16 cellular contexts compared by ENCODE assay signal in genomic region chr6:81818778-81819491, GRCh38.
DNase-seq lines count a peak whose midpoint lies in the region; ATAC-seq, FAIRE-seq and TF ChIP-seq lines count a peak whose summit lies in the region.
"Had no signal": no experiment of that assay in that cellular context is flagged by ENCODE, and none has a peak within 500 bp of the region (broad histone marks: within the 10 kb centered on the region; RNA-seq: fewer than 3 reads in every experiment).

No MANE protein-coding gene starts in this region.

- WGBS in heart right ventricle, 2 donors, result 82 to 89% methylated on average over 5 of the region's 5 CpGs
- WGBS in GM12878 (ENCODE audit: insufficient coverage, insufficient replicate concordance, low lambda C conversion rate, missing lambda C conversion rate), result 2% methylated on average over 5 of the region's 5 CpGs

- no peak overlapping the region for H3K4me2 ChIP-seq in GM12878 (ENCODE audit: control insufficient read depth, insufficient read depth)
- no peak overlapping the region for H3K4me2 ChIP-seq in PC-9

- H4K20me1 ChIP-seq in GM12878 (ENCODE audit: control insufficient read depth, insufficient read depth) (no peaks in the 10 kb centered on the region), PC-9 (ENCODE audit: insufficient read depth) (no peaks in the 10 kb centered on the region)

- DNase-seq in cardiac muscle cell (ENCODE audit: low read depth in 1 of 2, low spot score in 1 of 2), result peak in 1 of 2 donors; percentile 23
- no peak for DNase-seq in heart right ventricle
- DNase-seq in GM12878 (ENCODE audit: low read depth, low spot score), result peak; percentile 25
- DNase-seq in type B pancreatic cell (ENCODE audit: extremely low spot score, unreplicated experiment), result no peak
- DNase-seq in posterior vena cava (ENCODE audit: low spot score), result no peak
- no peak for DNase-seq in PC-9
- DNase-seq: activated T-cell treated with anti-CD3 and anti-CD28 coated beads, Interleukin-2, amount 50 U/mL, for 72 hours; DMS79; NCI-H1930; stimulated activated naive CD8-positive, alpha-beta T cell treated with anti-CD3 and anti-CD28 coated beads, Interleukin-15, Interleukin-2, amounts not matched to agents 100 U/mL and 50 U/mL, for 24 hours had no signal

- H3K4me3 ChIP-seq in cardiac muscle cell (no peak overlapping the region), heart right ventricle (no peak overlapping the region), GM12878 (no peak overlapping the region), PC-9 (no peak overlapping the region)
- H3K4me3 ChIP-seq: breast epithelium, esophagus muscularis mucosa had no signal

- H3K9me3 ChIP-seq in cardiac muscle cell (ENCODE audit: low read depth), result no peaks in the 10 kb centered on the region
- H3K9me3 ChIP-seq in heart right ventricle, result no peaks in the 10 kb centered on the region
- H3K9me3 ChIP-seq in GM12878 (replicated peaks; ENCODE audit: control insufficient read depth, insufficient read depth, low read length), result no peaks in the 10 kb centered on the region
- no peaks in the 10 kb centered on the region for H3K9me3 ChIP-seq in PC-9 (ENCODE audit: insufficient read depth, low read depth)
- H3K9me3 ChIP-seq: breast epithelium, esophagus muscularis mucosa had no signal

- H2AFZ ChIP-seq in GM12878 (ENCODE audit: control insufficient read depth, low read depth, low read length) (no peak overlapping the region), PC-9 (no peak overlapping the region; the same call in 1 of the 2 replicates)

- BruUV-seq in GM12878 (replicated peaks; lab: Mats Ljungman, UMichigan), result no TSS peak
- no TSS peak for BruUV-seq in PC-9 (replicated peaks; lab: Mats Ljungman, UMichigan)

- in situ Hi-C loops in GM12878 (cut with MboI), result no loop called here

- POLR2A ChIA-PET in GM12878 (lab: Charles Lee) (interaction anchor here (1.6 kb wide), 1 partner anchor 27 kb away, joined by 10 read pairs; no protein-coding TSS in a partner anchor), PC-9 (lab: Charles Lee; ENCODE audit: unreplicated experiment) (no interaction called here)

- H3K4me1 ChIP-seq in cardiac muscle cell (ENCODE audit: low read depth), result peaks cover 21% of the 10 kb centered on the region
- peaks cover 0 to 26% (median 0%) of the 10 kb centered on the region in 9 donors for H3K4me1 ChIP-seq in heart right ventricle
- H3K4me1 ChIP-seq in GM12878 (ENCODE audit: control insufficient read depth, insufficient read depth, low read length), result no peaks in the 10 kb centered on the region
- peaks cover 21% of the 10 kb centered on the region for H3K4me1 ChIP-seq in PC-9 (replicated peaks; ENCODE audit: insufficient read depth)
- H3K4me1 ChIP-seq: breast epithelium, esophagus muscularis mucosa had no signal

- RAD21 ChIA-PET in GM12878 (lab: Charles Lee; ENCODE audit: unreplicated experiment), result interaction anchor here (1.0 to 2.5 kb wide), 9 partner anchors 9 to 187 kb away, joined by 3 to 9 read pairs (median 4); no protein-coding TSS in a partner anchor

- peak overlapping the region; percentile 70 for H3K27ac ChIP-seq in cardiac muscle cell
- no peak overlapping the region for H3K27ac ChIP-seq in heart right ventricle
- H3K27ac ChIP-seq in GM12878 (ENCODE audit: control insufficient read depth, insufficient read depth), result no peak overlapping the region
- no peak overlapping the region for H3K27ac ChIP-seq in PC-9
- H3K27ac ChIP-seq: breast epithelium, esophagus muscularis mucosa, RWPE1 had no signal

- H3K79me2 ChIP-seq in GM12878 (ENCODE audit: control insufficient read depth, insufficient read depth, low read length) (no peaks in the 10 kb centered on the region), PC-9 (ENCODE audit: low read depth) (no peaks in the 10 kb centered on the region)

- ATAC-seq in heart right ventricle, result no peak
- ATAC-seq in HG03175 (IDR thresholded peaks at IDR 0.05; ENCODE audit: unreplicated experiment), result peak; percentile 50
- ATAC-seq in GM12878, result peak; percentile 32; the same call in 2 of the 3 replicates
- ATAC-seq in SK-N-SH treated with all-trans-retinoic acid at 6 μM for 48 hours, result no peak
- ATAC-seq: stimulated activated naive CD8-positive, alpha-beta T cell treated with anti-CD3 and anti-CD28 coated beads, Interleukin-15, Interleukin-2, amounts not matched to agents 100 U/mL and 50 U/mL, for 24 hours had no signal

- peak; percentile 27 for FAIRE-seq in GM12878 (lab: Jason Lieb, UNC)
- FAIRE-seq: islet of Langerhans had no signal

- H3K27me3 Mint-ChIP-seq in type B pancreatic cell, result no peaks in the 10 kb centered on the region

- intact Hi-C loops in heart right ventricle (cut with DNase I), result no loop called here
- intact Hi-C loops in GM12878 (cut with micrococcal nuclease; ENCODE audit: unreplicated experiment), result no loop called here
- intact Hi-C loops in posterior vena cava (cut with DNase I), result loop anchor here in 1 of 2 donors (5.0 kb wide), 1 partner anchor 907 kb away; no protein-coding TSS in a partner anchor
- intact Hi-C loops in PC-9 (cut with micrococcal nuclease; ENCODE audit: unreplicated experiment), result no loop called here

- H3K9me2 ChIP-seq in PC-9 (ENCODE audit: insufficient read depth), result no peaks in the 10 kb centered on the region

- SMC1A ChIA-PET in GM12878 (lab: Charles Lee; ENCODE audit: uncharacterized antibody, unreplicated experiment), result interaction anchor here (0.7 to 4.0 kb wide), 17 partner anchors 9 to 187 kb away, joined by 3 to 9 read pairs (median 4); no protein-coding TSS in a partner anchor

- peaks cover 5% of the 10 kb centered on the region for H3K9me3 Mint-ChIP-seq in type B pancreatic cell

- TF ChIP-seq EP300 in GM12878 (IDR thresholded peaks at IDR 0.05; ENCODE audit: borderline replicate concordance in 1 of 2, control insufficient read depth in 1 of 2, low read depth in 2 of 2, low read length in 2 of 2), result no peak

- no peaks in the 10 kb centered on the region for H3F3A ChIP-seq in PC-9 (ENCODE audit: insufficient read depth, low read depth)

- peak overlapping the region; percentile 9 for H3K4me3 Mint-ChIP-seq in type B pancreatic cell
- H3K4me3 Mint-ChIP-seq: activated T-cell treated with anti-CD3 and anti-CD28 coated beads, Interleukin-2, amount 50 U/mL, for 72 hours had no signal

- TF ChIP-seq RAD21 in GM12878 (IDR thresholded peaks at IDR 0.05; ENCODE audit: insufficient read depth, low read depth, low read length), result no peak

- H3K9ac ChIP-seq in GM12878 (ENCODE audit: control insufficient read depth, insufficient read depth, low read length), result no peak overlapping the region

- no peaks in the 10 kb centered on the region for H3K27me3 ChIP-seq in cardiac muscle cell
- no peaks in the 10 kb centered on the region for H3K27me3 ChIP-seq in heart right ventricle
- no peaks in the 10 kb centered on the region for H3K27me3 ChIP-seq in GM12878 (replicated peaks in 1 of 2; ENCODE audit: control insufficient read depth in 2 of 2, insufficient read depth in 2 of 2, low read length in 1 of 2)
- H3K27me3 ChIP-seq in PC-9 (ENCODE audit: insufficient read depth, low read depth), result no peaks in the 10 kb centered on the region
- H3K27me3 ChIP-seq: breast epithelium, esophagus muscularis mucosa had no signal

- H3K36me3 ChIP-seq in cardiac muscle cell, result no peaks in the 10 kb centered on the region
- no peaks in the 10 kb centered on the region for H3K36me3 ChIP-seq in heart right ventricle
- no peaks in the 10 kb centered on the region for H3K36me3 ChIP-seq in GM12878 (ENCODE audit: control insufficient read depth in 2 of 2, insufficient read depth in 2 of 2, low read length in 1 of 2)
- H3K36me3 ChIP-seq in PC-9 (ENCODE audit: low read depth), result no peaks in the 10 kb centered on the region
- H3K36me3 ChIP-seq: breast epithelium, esophagus muscularis mucosa had no signal

- H3K27ac Mint-ChIP-seq in type B pancreatic cell, result peak overlapping the region; percentile 58
- H3K27ac Mint-ChIP-seq: activated T-cell treated with anti-CD3 and anti-CD28 coated beads, Interleukin-2, amount 50 U/mL, for 72 hours had no signal

- no peak for TF ChIP-seq POLR2A in GM12878 (IDR thresholded peaks at IDR 0.05; ENCODE audit: low read depth, low read length)

- TF ChIP-seq CTCF in cardiac muscle cell (IDR thresholded peaks at IDR 0.05; ENCODE audit: low read depth, low read length) (no peak), heart right ventricle (IDR thresholded peaks at IDR 0.05) (no peak), GM12878 (IDR thresholded peaks at IDR 0.05 in 2 of 3, conservative IDR thresholded peaks at IDR 0.05 in 1 of 3; ENCODE audit: control insufficient read depth in 2 of 3, extremely low read depth in 1 of 3, insufficient read depth in 1 of 3, low read depth in 3 of 3, low read length in 3 of 3) (no peak), type B pancreatic cell (conservative IDR thresholded peaks at IDR 0.05) (no peak), PC-9 (conservative IDR thresholded peaks at IDR 0.05) (no peak)

- H3K4me1 Mint-ChIP-seq in type B pancreatic cell (ENCODE audit: unreplicated experiment), result peaks cover 46% of the 10 kb centered on the region

- H3K36me3 Mint-ChIP-seq in type B pancreatic cell, result no peaks in the 10 kb centered on the region

- CTCF ChIA-PET in GM12878 (lab: Yijun Ruan, JAX) (interaction anchor here (0.6 to 2.9 kb wide), 5 partner anchors 12 to 575 kb away, joined by 3 to 9 read pairs (median 3); no protein-coding TSS in a partner anchor), PC-9 (lab: Charles Lee) (no interaction called here)

TF ChIP-seq in SK-N-SH treated with all-trans-retinoic acid at 6 μM for 48 hours, 23 proteins besides CTCF, POLR2A, EP300 and RAD21:
- TF ChIP-seq ZNF8 (CRISPR knock-in tag; IDR thresholded peaks at IDR 0.05), result no peak
- TF ChIP-seq ZC3H10 (CRISPR knock-in tag; IDR thresholded peaks at IDR 0.05), result no peak
- TF ChIP-seq ESRRG (CRISPR knock-in tag; IDR thresholded peaks at IDR 0.05), result no peak
- TF ChIP-seq PPARA (CRISPR knock-in tag; IDR thresholded peaks at IDR 0.05; ENCODE audit: borderline replicate concordance), result no peak

Comparison
In these comparisons a context has a peak if more than half of its experiments do, and no peak if none do; other contexts are left out.
1. ATAC-seq: peak in HG03175 (single experiment) and GM12878 (single experiment); none in heart right ventricle (0 of 8) and SK-N-SH treated with all-trans-retinoic acid at 6 μM for 48 hours (single experiment).